Comparison of ENCODE assay signal across 8 cellular contexts in the genomic region with DNA sequence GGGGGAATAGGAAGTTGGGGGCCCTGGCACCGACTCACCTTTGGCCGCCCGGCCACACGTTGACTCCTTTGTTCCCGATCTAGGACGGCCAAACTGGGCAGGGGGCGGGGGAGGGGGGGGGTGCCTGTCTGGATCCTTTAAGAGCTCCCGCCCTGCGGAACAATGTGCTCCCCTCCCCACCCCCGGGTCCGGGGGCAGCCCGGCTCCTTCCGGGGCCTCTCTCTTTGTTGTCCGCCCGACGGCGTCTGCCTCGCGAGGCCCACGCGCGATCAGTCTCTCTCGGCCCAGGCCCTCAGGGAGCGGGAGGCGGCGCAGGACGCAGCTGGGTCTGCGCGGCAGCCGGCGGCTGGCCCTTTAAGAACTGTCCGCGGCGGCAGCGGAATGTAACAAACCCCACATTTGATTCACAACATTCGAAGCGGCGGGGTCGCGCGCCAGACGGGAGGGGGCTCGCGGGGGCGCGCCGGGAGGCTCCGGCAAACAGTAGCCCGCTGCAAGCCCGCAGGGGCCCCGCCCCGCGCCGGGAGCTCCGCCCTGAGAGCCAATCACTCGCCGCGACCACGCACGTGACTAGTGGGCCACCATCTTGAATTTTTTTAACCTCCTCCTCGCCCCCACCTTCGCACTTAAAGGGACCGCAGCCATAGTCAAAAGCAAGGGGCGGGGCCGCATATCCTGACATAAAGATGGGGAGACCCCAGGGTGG. TPM values are rescaled to one million over a fixed set of nuclear protein-coding genes. Genes with fewer than 3 reads are reported as not detected.
DNase-seq lines count a peak whose midpoint lies in the region; ATAC-seq and TF ChIP-seq lines count a peak whose summit lies in the region.

Gene RNF44, minus strand, starts transcription at position 501 of the 706 bp plus-strand sequence. CDS start 4,930 bp downstream, outside the sequence.

- peaks cover 43% of the 10 kb centered on the region for H3K4me1 ChIP-seq in ES-I3 (ENCODE audit: insufficient read depth, low read length)
- H3K4me1 ChIP-seq in HAP-1, result peaks cover 35% of the 10 kb centered on the region

- peaks cover 66% of the 10 kb centered on the region for H3K4me1 Mint-ChIP-seq in nephron

- H3K9ac ChIP-seq in ES-I3 (ENCODE audit: low read depth, low read length), result peak within 1 kb of the TSS; percentile 100

- ATAC-seq in stimulated activated naive CD8-positive, alpha-beta T cell treated with anti-CD3 and anti-CD28 coated beads, Interleukin-15, Interleukin-2, amounts not matched to agents 100 U/mL and 50 U/mL, for 24 hours, result peak; percentile 61

- no peaks in the 10 kb centered on the region for H3K27me3 ChIP-seq in HAP-1 (ENCODE audit: low read depth)
- H3K27me3 ChIP-seq in MG63, result no peaks in the 10 kb centered on the region

- H3K9me3 ChIP-seq in ES-I3 (ENCODE audit: control insufficient read depth, insufficient read depth, low read length) (no peaks in the 10 kb centered on the region), HAP-1 (no peaks in the 10 kb centered on the region), MG63 (no peaks in the 10 kb centered on the region)

- H3K27me3 Mint-ChIP-seq in nephron (ENCODE audit: low read depth), result peaks cover 8% of the 10 kb centered on the region

- H3K4me3 Mint-ChIP-seq in nephron, result peak within 1 kb of the TSS; percentile 98 to 100 (median 99)

- H3K36me3 ChIP-seq in ES-I3 (ENCODE audit: insufficient read depth, low read length) (no peaks in the 10 kb centered on the region), HAP-1 (replicated peaks) (peaks cover 8% of the 10 kb centered on the region), MG63 (peaks cover 36% of the 10 kb centered on the region)

- in situ Hi-C loops in HAP-1 (cut with MboI; ENCODE audit: low sequenced_read_pairs), result no loop called here

- peak within 1 kb of the TSS; percentile 98 to 99 (median 98) for H3K27ac Mint-ChIP-seq in nephron

- peaks cover 9% of the 10 kb centered on the region for H3K36me3 Mint-ChIP-seq in nephron (ENCODE audit: low read depth)

- H3K4me3 ChIP-seq in HAP-1, result peak within 1 kb of the TSS; percentile 73
- peak within 1 kb of the TSS; percentile 80 for H3K4me3 ChIP-seq in MG63
- H3K4me3 ChIP-seq in fibroblast of the aortic adventitia (ENCODE audit: low read depth, low read length), result peak within 1 kb of the TSS; percentile 81

- TF ChIP-seq CTCF in fibroblast of the aortic adventitia (IDR thresholded peaks at IDR 0.05; ENCODE audit: insufficient read depth, low read length), result no peak
- no peak for TF ChIP-seq CTCF in nephron (IDR thresholded peaks at IDR 0.05; ENCODE audit: unreplicated experiment in 3 of 3)

- DNase-seq in HAP-1 (ENCODE audit: low spot score in 2 of 2), result peak; percentile 96 to 99
- peak; percentile 100 for DNase-seq in MG63
- DNase-seq in SHP77 (lab: John Stamatoyannopoulos, UW), result peak; percentile 90 to 95
- peak; percentile 99 for DNase-seq in activated effector memory CD4-positive, alpha-beta T cell treated with Interleukin-2 at 50 U/mL for 16 hours
- peak; percentile 97 for DNase-seq in fibroblast of the aortic adventitia (ENCODE audit: low read depth)
- peak; percentile 99 for DNase-seq in stimulated activated naive CD8-positive, alpha-beta T cell treated with anti-CD3 and anti-CD28 coated beads, Interleukin-15, Interleukin-2, amounts not matched to agents 100 U/mL and 50 U/mL, for 24 hours

- no peaks in the 10 kb centered on the region for H3K9me3 Mint-ChIP-seq in nephron

RNA-seq across cellular contexts. Expression of gene RNF44, which starts in this region (rescaled TPM):
- 0.17 and 4.4 TPM in 2 replicates for total RNA-seq in MG63 (2014; rRNA removed; shearing (Covaris generic); ENCODE audit: low replicate concordance)
- 3.1 and 4.8 TPM in 2 replicates for total RNA-seq in fibroblast of the aortic adventitia (ENCODE audit: low replicate concordance)

Comparison
In these comparisons a context has a peak if more than half of its experiments do, and no peak if none do; other contexts are left out.
1. Peak in every context shown above with its lines: DNase-seq, ATAC-seq and H3K4me3 ChIP-seq.